In the genomic region with DNA sequence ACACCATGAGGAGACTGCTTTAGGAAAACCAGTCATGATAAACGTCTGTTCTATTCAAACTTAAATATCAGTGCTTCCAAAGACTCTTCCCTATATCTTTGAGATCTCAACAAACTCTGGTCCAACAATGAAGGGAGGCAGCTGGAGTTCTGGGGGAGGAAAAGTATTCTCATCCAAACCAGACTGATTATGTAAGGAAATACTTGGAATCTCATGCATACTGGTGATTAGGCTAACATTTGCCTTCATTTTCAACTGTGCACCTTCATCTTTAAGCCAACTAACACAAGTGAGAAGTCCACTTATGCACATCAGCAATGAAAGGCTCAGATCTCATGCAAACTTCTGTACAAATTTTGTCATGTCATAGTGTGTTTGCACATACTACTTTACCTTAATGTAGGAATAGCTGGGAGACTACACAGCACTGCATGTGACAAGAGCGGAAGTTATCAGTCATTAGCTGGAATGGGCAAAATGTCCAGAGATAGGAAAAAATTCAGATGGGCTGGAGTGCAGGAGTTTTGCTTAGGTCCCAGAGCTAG, we compare ENCODE assay signal across 12 cellular contexts.
DNase-seq lines count a peak whose midpoint lies in the region; ATAC-seq lines count a peak whose summit lies in the region.
"Had no signal": no experiment of that assay in that cellular context is flagged by ENCODE, and none has a peak within 500 bp of the region (broad histone marks: within the 10 kb centered on the region; RNA-seq: fewer than 3 reads in every experiment).

No MANE protein-coding gene starts in this region.

- H3K36me3 Mint-ChIP-seq in activated CD4-positive, alpha-beta T cell treated with anti-CD3 and anti-CD28 coated beads, Interleukin-2, amount 10 ng/mL, durations not matched to agents 7 days and 5 days (ENCODE audit: low read depth), result peaks cover 20% of the 10 kb centered on the region

- H3K27me3 Mint-ChIP-seq in activated CD4-positive, alpha-beta T cell treated with anti-CD3 and anti-CD28 coated beads, Interleukin-2, amount 10 ng/mL, durations not matched to agents 7 days and 5 days, result no peaks in the 10 kb centered on the region

- peak overlapping the region; percentile 89 for H3K27ac Mint-ChIP-seq in activated CD4-positive, alpha-beta T cell treated with anti-CD3 and anti-CD28 coated beads, Interleukin-2, amount 10 ng/mL, durations not matched to agents 7 days and 5 days

- ATAC-seq in GM19351 (IDR thresholded peaks at IDR 0.05; ENCODE audit: unreplicated experiment), result no peak
- ATAC-seq in GM18517 (IDR thresholded peaks at IDR 0.05; ENCODE audit: unreplicated experiment), result no peak

- no peak for DNase-seq in activated CD4-positive, alpha-beta T cell treated with anti-CD3 and anti-CD28 coated beads, Interleukin-2, amount 10 ng/mL, durations not matched to agents 7 days and 5 days
- no peak for DNase-seq in activated CD4-positive, alpha-beta T cell treated with anti-CD3 and anti-CD28 coated beads for 48 hours
- DNase-seq in NCI-H226 (peak; percentile 49), dermis blood vessel endothelial cell (peak; percentile 14), NCI-H446 (lab: John Stamatoyannopoulos, UW) (no peak)
- DNase-seq: activated CD4-positive, alpha-beta T cell treated with anti-CD3 and anti-CD28 coated beads, Interleukin-2, amount 50 U/mL, for 1 hour; NCI-H1048; NCI-H524 had no signal

- H3K4me1 ChIP-seq in skeletal muscle satellite cell (ENCODE audit: control insufficient read depth, insufficient read depth, low read length), result peaks cover 45% of the 10 kb centered on the region

- CTCF ChIA-PET in activated CD4-positive, alpha-beta T cell treated with anti-CD3 and anti-CD28 coated beads, Interleukin-2, amount 10 ng/mL, durations not matched to agents 7 days and 5 days (lab: Charles Lee), result interaction anchor here (0.6 to 13.0 kb wide), 12 partner anchors 7 to 81 kb away, joined by 3 to 135 read pairs (median 4); a partner anchor contains a TSS

- no peak overlapping the region for H3K4me2 ChIP-seq in skeletal muscle satellite cell (ENCODE audit: low read length)

- no peaks in the 10 kb centered on the region for H3K27me3 ChIP-seq in skeletal muscle satellite cell (ENCODE audit: control insufficient read depth, insufficient read depth, low read length)
- H3K27me3 ChIP-seq: esophagus muscularis mucosa had no signal

- H3K9me3 Mint-ChIP-seq in activated CD4-positive, alpha-beta T cell treated with anti-CD3 and anti-CD28 coated beads, Interleukin-2, amount 10 ng/mL, durations not matched to agents 7 days and 5 days, result peaks cover 16% of the 10 kb centered on the region

- peaks cover 7% of the 10 kb centered on the region for H3K36me3 ChIP-seq in skeletal muscle satellite cell (ENCODE audit: insufficient read depth, low read length)

- peak overlapping the region; percentile 30 for H3K9ac ChIP-seq in skeletal muscle satellite cell (ENCODE audit: low read depth, low read length)

- POLR2A ChIA-PET in activated CD4-positive, alpha-beta T cell treated with anti-CD3 and anti-CD28 coated beads, Interleukin-2, amount 10 ng/mL, durations not matched to agents 7 days and 5 days (lab: Charles Lee), result interaction anchor here (0.5 kb wide), 1 partner anchor 10 kb away, joined by 3 read pairs; no protein-coding TSS in a partner anchor

- peaks cover 88% of the 10 kb centered on the region for H3K4me1 Mint-ChIP-seq in activated CD4-positive, alpha-beta T cell treated with anti-CD3 and anti-CD28 coated beads, Interleukin-2, amount 10 ng/mL, durations not matched to agents 7 days and 5 days

- no peaks in the 10 kb centered on the region for H3K9me3 ChIP-seq in skeletal muscle satellite cell (replicated peaks; ENCODE audit: low read length)
- H3K9me3 ChIP-seq: esophagus muscularis mucosa had no signal

- no peak overlapping the region for H3K4me3 ChIP-seq in skeletal muscle satellite cell (ENCODE audit: low read length)
- H3K4me3 ChIP-seq: esophagus muscularis mucosa had no signal

- H3K4me3 Mint-ChIP-seq in activated CD4-positive, alpha-beta T cell treated with anti-CD3 and anti-CD28 coated beads, Interleukin-2, amount 10 ng/mL, durations not matched to agents 7 days and 5 days, result peak overlapping the region; percentile 4

Comparison
In these comparisons a context has a peak if more than half of its experiments do, and no peak if none do; other contexts are left out.
1. DNase-seq: peak in NCI-H226 (single experiment) and dermis blood vessel endothelial cell (single experiment); none in activated CD4-positive, alpha-beta T cell treated with anti-CD3 and anti-CD28 coated beads, Interleukin-2, amount 10 ng/mL, durations not matched to agents 7 days and 5 days (single experiment), activated CD4-positive, alpha-beta T cell treated with anti-CD3 and anti-CD28 coated beads for 48 hours (single experiment) and NCI-H446 (0 of 2).